In the genomic region with DNA sequence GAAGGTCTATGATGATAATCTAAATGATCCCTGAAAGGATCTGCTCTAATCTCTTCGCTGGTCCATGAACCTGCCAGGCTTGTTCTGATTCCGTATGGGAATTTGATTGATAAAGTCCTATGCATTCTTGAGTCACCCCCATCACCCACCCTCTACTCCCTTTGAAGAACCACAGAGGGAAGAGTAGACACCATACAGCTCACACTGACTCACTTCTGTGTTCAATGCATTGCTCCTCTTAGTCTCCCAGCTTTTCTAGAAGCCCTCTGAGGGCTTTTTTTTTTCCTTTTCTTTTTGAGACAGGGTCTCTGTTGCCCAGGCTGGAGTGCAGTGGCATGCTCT, we compare ENCODE assay signal across 13 cellular contexts. TPM values are rescaled to one million over a fixed set of nuclear protein-coding genes. Genes with fewer than 3 reads are reported as not detected.
DNase-seq lines count a peak whose midpoint lies in the region; TF ChIP-seq lines count a peak whose summit lies in the region.
"Had no signal": no experiment of that assay in that cellular context is flagged by ENCODE, and none has a peak within 500 bp of the region (broad histone marks: within the 10 kb centered on the region; RNA-seq: fewer than 3 reads in every experiment).

No MANE protein-coding gene starts in this region.

- peaks cover 71% of the 10 kb centered on the region for H3F3A ChIP-seq in PC-9 (ENCODE audit: insufficient read depth, low read depth)

- H3K27me3 Mint-ChIP-seq in activated T-cell treated with anti-CD3 and anti-CD28 coated beads, Interleukin-2, amount 50 U/mL, for 24 hours = no peaks in the 10 kb centered on the region
- H3K27me3 Mint-ChIP-seq in nephron progenitor cell (ENCODE audit: low read depth, poor library complexity) = no peaks in the 10 kb centered on the region
- H3K27me3 Mint-ChIP-seq: activated CD4-positive, alpha-beta T cell treated with anti-CD3 and anti-CD28 coated beads, Interleukin-2, amount 10 ng/mL, durations not matched to agents 24 days and 14 days; T-cell had no signal

- H2BK15ac ChIP-seq in mesendoderm (replicated peaks; ENCODE audit: low read depth) = no peak overlapping the region

- H4K8ac ChIP-seq in mesendoderm (ENCODE audit: low read depth, low read length) = no peak overlapping the region

- CTCF ChIA-PET in PC-9 (lab: Charles Lee) = interaction anchor here (0.7 to 3.1 kb wide), 6 partner anchors 9 to 113 kb away, joined by 3 to 21 read pairs (median 4); partner anchors contain the start of genes DDX47 and GPRC5A

- H3K9me3 ChIP-seq in PC-9 (ENCODE audit: insufficient read depth, low read depth) = peaks cover 10% of the 10 kb centered on the region; the same call in 1 of the 2 replicates
- H3K9me3 ChIP-seq: HAP-1 had no signal

- WGBS in mesendoderm (ENCODE audit: extremely low coverage, insufficient coverage, low lambda C conversion rate) = no CpG with 5 or more reads among the region's 2 CpGs

- H3K79me1 ChIP-seq in mesendoderm (ENCODE audit: low read length) = no peaks in the 10 kb centered on the region

- no peak overlapping the region for H3K27ac Mint-ChIP-seq in activated T-cell treated with anti-CD3 and anti-CD28 coated beads, Interleukin-2, amount 50 U/mL, for 24 hours
- no peak overlapping the region for H3K27ac Mint-ChIP-seq in nephron progenitor cell
- H3K27ac Mint-ChIP-seq: activated T-helper 2 cell treated with anti-CD3 and anti-CD28 coated beads, Interferon-gamma antibody, Interleukin-2, Interleukin-4, amounts not matched to agents 10 μg/mL and 5 μg/mL and 100 μg/mL, durations not matched to agents 14 hours and 24 hours and 36 hours; T-cell had no signal

- H3K4me1 Mint-ChIP-seq in activated T-cell treated with anti-CD3 and anti-CD28 coated beads, Interleukin-2, amount 50 U/mL, for 24 hours (ENCODE audit: low read depth) = no peaks in the 10 kb centered on the region
- H3K4me1 Mint-ChIP-seq in nephron progenitor cell = peaks cover 32% of the 10 kb centered on the region
- H3K4me1 Mint-ChIP-seq: activated CD4-positive, alpha-beta T cell treated with anti-CD3 and anti-CD28 coated beads, Interleukin-2, amount 10 ng/mL, durations not matched to agents 24 days and 14 days; T-cell had no signal

- no peak overlapping the region for H3K23ac ChIP-seq in mesendoderm (ENCODE audit: low read length)

- BruUV-seq in PC-9 (replicated peaks; lab: Mats Ljungman, UMichigan) = no TSS peak

- TF ChIP-seq CTCF in C4-2B (conservative IDR thresholded peaks at IDR 0.05) (no peak), PC-9 (conservative IDR thresholded peaks at IDR 0.05) (no peak), choroid plexus epithelial cell (conservative IDR thresholded peaks at IDR 0.05; ENCODE audit: low read depth, low read length) (no peak), nephron progenitor cell (IDR thresholded peaks at IDR 0.05) (no peak)

- H4K20me1 ChIP-seq in PC-9 (ENCODE audit: insufficient read depth) = no peaks in the 10 kb centered on the region

- H3K9me2 ChIP-seq in PC-9 (ENCODE audit: insufficient read depth) = no peaks in the 10 kb centered on the region

- POLR2A ChIA-PET in PC-9 (lab: Charles Lee; ENCODE audit: unreplicated experiment) = interaction anchor here (0.9 to 2.6 kb wide), 12 partner anchors 18 to 107 kb away, joined by 5 to 58 read pairs (median 10); partner anchors contain the start of genes DDX47 and GPRC5A

- peak overlapping the region; percentile 85 for H3K27ac ChIP-seq in C4-2B
- peak overlapping the region; percentile 97 for H3K27ac ChIP-seq in PC-9
- H3K27ac ChIP-seq in mesendoderm (ENCODE audit: low read depth, low read length) = peak overlapping the region; percentile 12

- DNase-seq in PC-9 = no peak
- peak; percentile 37 for DNase-seq in choroid plexus epithelial cell (ENCODE audit: low read depth)
- no peak for DNase-seq in mesendoderm
- DNase-seq in NCI-H345 treated with DMSO at 0.1 percent for 48 hours (lab: John Stamatoyannopoulos, UW; ENCODE audit: unreplicated experiment) = no peak
- DNase-seq in NCI-H146 treated with DMSO at 0.1 percent for 48 hours (lab: John Stamatoyannopoulos, UW; ENCODE audit: unreplicated experiment) = no peak
- no peak for DNase-seq in activated T-cell treated with anti-CD3 and anti-CD28 coated beads, Interleukin-2, amount 50 U/mL, for 24 hours
- DNase-seq in nephron progenitor cell = no peak
- DNase-seq: activated CD4-positive, alpha-beta T cell treated with anti-CD3 and anti-CD28 coated beads, Interleukin-2, amount 10 ng/mL, durations not matched to agents 24 days and 14 days; NCI-H1694; T-cell had no signal

- H3K9ac ChIP-seq in mesendoderm (ENCODE audit: low read length) = no peak overlapping the region

- no peak overlapping the region for H3K4me3 Mint-ChIP-seq in activated T-cell treated with anti-CD3 and anti-CD28 coated beads, Interleukin-2, amount 50 U/mL, for 24 hours
- H3K4me3 Mint-ChIP-seq in nephron progenitor cell = no peak overlapping the region
- H3K4me3 Mint-ChIP-seq: activated CD4-positive, alpha-beta T cell treated with anti-CD3 and anti-CD28 coated beads, Interleukin-2, amount 10 ng/mL, durations not matched to agents 24 days and 14 days; T-cell had no signal

- no peak overlapping the region for H2AFZ ChIP-seq in PC-9

- peak overlapping the region; percentile 75 for H3K4me2 ChIP-seq in PC-9
- H3K4me2 ChIP-seq in mesendoderm (ENCODE audit: low read length) = no peak overlapping the region

- no peak overlapping the region for H2BK120ac ChIP-seq in mesendoderm (ENCODE audit: low read depth, low read length)

- peak overlapping the region; percentile 10 for H3K56ac ChIP-seq in mesendoderm (ENCODE audit: low read length)

- H4K5ac ChIP-seq in mesendoderm (ENCODE audit: low read length) = no peak overlapping the region

- H3K4me1 ChIP-seq in PC-9 (replicated peaks; ENCODE audit: insufficient read depth) = peaks cover 71% of the 10 kb centered on the region
- peaks cover 12% of the 10 kb centered on the region for H3K4me1 ChIP-seq in mesendoderm (ENCODE audit: control insufficient read depth, low read depth, low read length)

- peaks cover 6% of the 10 kb centered on the region for H3K36me3 Mint-ChIP-seq in activated T-cell treated with anti-CD3 and anti-CD28 coated beads, Interleukin-2, amount 50 U/mL, for 24 hours (ENCODE audit: low read depth)
- peaks cover 16% of the 10 kb centered on the region for H3K36me3 Mint-ChIP-seq in nephron progenitor cell (ENCODE audit: low read depth)
- H3K36me3 Mint-ChIP-seq: T-cell had no signal

- H3K4me3 ChIP-seq in PC-9 = peak overlapping the region; percentile 12; the same call in 1 of the 2 replicates
- no peak overlapping the region for H3K4me3 ChIP-seq in choroid plexus epithelial cell (ENCODE audit: low read depth, low read length)
- no peak overlapping the region for H3K4me3 ChIP-seq in mesendoderm (ENCODE audit: low read length)
- H3K4me3 ChIP-seq: HAP-1 had no signal

- intact Hi-C loops in PC-9 (cut with micrococcal nuclease; ENCODE audit: unreplicated experiment) = loop anchor here (1.0 to 5.0 kb wide), 10 partner anchors 10 to 299 kb away; partner anchors contain the start of genes DDX47 and GPRC5A

- H3K9me3 Mint-ChIP-seq in activated T-cell treated with anti-CD3 and anti-CD28 coated beads, Interleukin-2, amount 50 U/mL, for 24 hours = no peaks in the 10 kb centered on the region
- H3K9me3 Mint-ChIP-seq in nephron progenitor cell = no peaks in the 10 kb centered on the region
- H3K9me3 Mint-ChIP-seq: activated CD4-positive, alpha-beta T cell treated with anti-CD3 and anti-CD28 coated beads, Interleukin-2, amount 10 ng/mL, durations not matched to agents 24 days and 14 days; activated T-helper 2 cell treated with anti-CD3 and anti-CD28 coated beads, Interferon-gamma antibody, Interleukin-2, Interleukin-4, amounts not matched to agents 10 μg/mL and 5 μg/mL and 100 μg/mL, durations not matched to agents 14 hours and 24 hours and 36 hours; T-cell had no signal

- no peak overlapping the region for H3K18ac ChIP-seq in mesendoderm (ENCODE audit: low read length)

- no peak overlapping the region for H2BK5ac ChIP-seq in mesendoderm (ENCODE audit: low read length)

- H3K4ac ChIP-seq in mesendoderm (ENCODE audit: low read depth, low read length) = no peak overlapping the region

- H3K36me3 ChIP-seq in PC-9 (ENCODE audit: low read depth) (peaks cover 23% of the 10 kb centered on the region), mesendoderm (ENCODE audit: control insufficient read depth, insufficient read depth, low read length) (no peaks in the 10 kb centered on the region)
- H3K36me3 ChIP-seq: HAP-1 had no signal

- no peak overlapping the region for H2AK5ac ChIP-seq in mesendoderm (ENCODE audit: low read length)

- H3K27me3 ChIP-seq in PC-9 (ENCODE audit: insufficient read depth, low read depth) (no peaks in the 10 kb centered on the region), mesendoderm (ENCODE audit: insufficient read depth, low read length, poor library complexity) (no peaks in the 10 kb centered on the region)

- H3K79me2 ChIP-seq in PC-9 (ENCODE audit: low read depth) (no peaks in the 10 kb centered on the region; the same call in 1 of the 2 replicates), mesendoderm (ENCODE audit: control insufficient read depth, insufficient read depth, low read length) (no peaks in the 10 kb centered on the region)

RNA-seq across cellular contexts. Expression of gene GPRC5A, which starts 18.5 kb away (rescaled TPM):
- 468 and 642 TPM in 2 replicates for total RNA-seq in PC-9 (2021)
- 0.59 TPM for polyA plus RNA-seq in mesendoderm (2013, experiment 1 of 2)
- 0.52 TPM for polyA plus RNA-seq in mesendoderm (2013, experiment 2 of 2)
- total RNA-seq: activated CD4-positive, alpha-beta T cell treated with anti-CD3 and anti-CD28 coated beads, Interleukin-2, amount 10 ng/mL, durations not matched to agents 24 days and 14 days; activated T-helper 2 cell treated with anti-CD3 and anti-CD28 coated beads, Interferon-gamma antibody, Interleukin-2, Interleukin-4, amounts not matched to agents 10 μg/mL and 5 μg/mL and 100 μg/mL, durations not matched to agents 14 hours and 24 hours and 36 hours had no signal

RNA-seq across cellular contexts. Expression of gene DDX47, which starts 59.8 kb away (rescaled TPM):
- 192 and 196 TPM in 2 replicates for total RNA-seq in PC-9 (2021)
- 76.8 TPM for polyA plus RNA-seq in mesendoderm (2013, experiment 1 of 2)
- polyA plus RNA-seq in mesendoderm (2013, experiment 2 of 2) = 77.5 TPM

Comparison
In these comparisons a context has a peak if more than half of its experiments do, and no peak if none do; other contexts are left out.
1. H3K27ac ChIP-seq: peak in every context shown above with its lines; median percentile 97 in PC-9; 85 in C4-2B; 12 in mesendoderm.